Comparison of ENCODE assay signal across 1 cellular context in genomic region chr16:11251525-11252481, GRCh38.
TF ChIP-seq lines count a peak whose summit lies in the region.

No MANE protein-coding gene starts in this region.

TF ChIP-seq in IMR-90, 13 proteins besides CTCF, POLR2A, EP300 and RAD21 (continued from another document):
- TF ChIP-seq ELK1 (IDR thresholded peaks at IDR 0.05; ENCODE audit: borderline replicate concordance, low read depth, low read length) (no peak), MXI1 (IDR thresholded peaks at IDR 0.05; ENCODE audit: borderline replicate concordance, low read depth, low read length) (peak; percentile 74; the same call in 1 of the 2 replicates), SMC3 (IDR thresholded peaks at IDR 0.05; ENCODE audit: low read depth, low read length) (no peak; the same call in 1 of the 2 replicates), NFE2L2 (IDR thresholded peaks at IDR 0.05; ENCODE audit: low read depth, low read length) (peak; percentile 43; the same call in 1 of the 2 replicates), RFX5 (IDR thresholded peaks at IDR 0.05; ENCODE audit: low read depth, low read length) (no peak), USF2 (IDR thresholded peaks at IDR 0.05; ENCODE audit: low read depth, low read length) (no peak; the same call in 1 of the 2 replicates), FOS (IDR thresholded peaks at IDR 0.05; ENCODE audit: low read depth, low read length) (0 out of 2 replicates have a peak, but pooled peaks have one; percentile 10), RCOR1 (IDR thresholded peaks at IDR 0.05; ENCODE audit: insufficient replicate concordance, low read length) (no peak), CEBPB (IDR thresholded peaks at IDR 0.05; ENCODE audit: low read depth, low read length) (0 out of 2 replicates have a peak, but pooled peaks have one; percentile 22), MAZ (IDR thresholded peaks at IDR 0.05; ENCODE audit: borderline replicate concordance, low read depth, low read length) (peak; percentile 57; the same call in 1 of the 2 replicates)
